Comparison of ENCODE assay signal across 21 cellular contexts in genomic region chr11:125258626-125259025, GRCh38.
DNase-seq lines count a peak whose midpoint lies in the region; ATAC-seq and TF ChIP-seq lines count a peak whose summit lies in the region.
"Had no signal": no experiment of that assay in that cellular context is flagged by ENCODE, and none has a peak within 500 bp of the region (broad histone marks: within the 10 kb centered on the region; RNA-seq: fewer than 3 reads in every experiment).

No MANE protein-coding gene starts in this region.

- TF ChIP-seq CTCF in endothelial cell (IDR thresholded peaks at IDR 0.05; ENCODE audit: unreplicated experiment) (peak; percentile 35), osteocyte (IDR thresholded peaks at IDR 0.05) (peak; percentile 57)

- no peak overlapping the region for H2AFZ ChIP-seq in Karpas-422 (ENCODE audit: low read length)

- H4K20me1 ChIP-seq in Karpas-422 (ENCODE audit: insufficient read depth, low read depth, low read length), result no peaks in the 10 kb centered on the region

- H3K27me3 ChIP-seq in Karpas-422 (ENCODE audit: low read length), result no peaks in the 10 kb centered on the region
- no peaks in the 10 kb centered on the region for H3K27me3 ChIP-seq in adipocyte (replicated peaks; ENCODE audit: control insufficient read depth, insufficient read depth, low read length)
- H3K27me3 ChIP-seq in CD8-positive, alpha-beta memory T cell (ENCODE audit: insufficient read depth, low read length, poor library complexity, severe bottlenecking), result peaks cover 8% of the 10 kb centered on the region

- H3K4me3 Mint-ChIP-seq in endothelial cell (ENCODE audit: unreplicated experiment), result no peak overlapping the region
- no peak overlapping the region for H3K4me3 Mint-ChIP-seq in osteocyte (ENCODE audit: unreplicated experiment)
- no peak overlapping the region for H3K4me3 Mint-ChIP-seq in CD8-positive, alpha-beta memory T cell
- H3K4me3 Mint-ChIP-seq: CD14-positive monocyte had no signal

- H3K4me2 ChIP-seq in Karpas-422 (ENCODE audit: low read depth, low read length, poor library complexity, severe bottlenecking), result peak overlapping the region; percentile 35

- H3K4me3 ChIP-seq in Karpas-422 (ENCODE audit: low read length) (0 out of 2 replicates have a peak overlapping the region, but pooled peaks have one; percentile 15), adipocyte (ENCODE audit: low read length) (no peak overlapping the region)
- H3K4me3 ChIP-seq in CD8-positive, alpha-beta memory T cell (ENCODE audit: low read length), result no peak overlapping the region

- no peaks in the 10 kb centered on the region for H3K79me2 ChIP-seq in Karpas-422 (ENCODE audit: low read length)

- no peak for ATAC-seq in GM18519 (IDR thresholded peaks at IDR 0.05; ENCODE audit: low FRiP score, unreplicated experiment)
- ATAC-seq: HCT116, SK-N-SH treated with all-trans-retinoic acid at 6 μM for 48 hours had no signal

- peaks cover 16% of the 10 kb centered on the region for H3K4me1 ChIP-seq in Karpas-422 (ENCODE audit: low read length)
- peaks cover 23% of the 10 kb centered on the region for H3K4me1 ChIP-seq in adipocyte (ENCODE audit: control insufficient read depth, insufficient read depth, low read length)
- H3K4me1 ChIP-seq in CD8-positive, alpha-beta memory T cell (ENCODE audit: insufficient read depth, low read length), result no peaks in the 10 kb centered on the region

- no peak for DNase-seq in Karpas-422
- DNase-seq in adipocyte (ENCODE audit: low read depth), result peak; percentile 23
- DNase-seq in endothelial cell (ENCODE audit: low spot score), result no peak
- DNase-seq in osteocyte (ENCODE audit: extremely low spot score, unreplicated experiment), result peak; percentile 90
- DNase-seq in CD8-positive, alpha-beta memory T cell, result no peak
- DNase-seq in AG08395 (ENCODE audit: low spot score), result no peak
- DNase-seq in NCI-H187 (lab: John Stamatoyannopoulos, UW), result no peak
- DNase-seq: ACHN; DMS79; GOT3; KG1; NCI-H1417; NCI-H1694 treated with DMSO at 0.1 percent for 48 hours; NCI-H446; NK-92 treated with Interleukin-12 subunit alpha and Interleukin-12 subunit beta, amount 100 ng/mL, for 24 hours; SIG-M5 had no signal

- H3K4me1 Mint-ChIP-seq in endothelial cell (ENCODE audit: unreplicated experiment) (peaks cover 48% of the 10 kb centered on the region), osteocyte (ENCODE audit: unreplicated experiment) (peaks cover 87% of the 10 kb centered on the region)
- peaks cover 0 to 5% (median 0%) of the 10 kb centered on the region in 3 donors for H3K4me1 Mint-ChIP-seq in CD8-positive, alpha-beta memory T cell
- H3K4me1 Mint-ChIP-seq: CD14-positive monocyte had no signal

- H3K9me3 ChIP-seq in Karpas-422 (ENCODE audit: low read length) (no peaks in the 10 kb centered on the region), adipocyte (ENCODE audit: control insufficient read depth, low read length) (no peaks in the 10 kb centered on the region)
- no peaks in the 10 kb centered on the region for H3K9me3 ChIP-seq in CD8-positive, alpha-beta memory T cell (ENCODE audit: low read length)

- no peaks in the 10 kb centered on the region for H3K9me2 ChIP-seq in Karpas-422 (replicated peaks; ENCODE audit: insufficient read depth, low read length)

- no peaks in the 10 kb centered on the region for H3K9me3 Mint-ChIP-seq in endothelial cell (ENCODE audit: unreplicated experiment)
- H3K9me3 Mint-ChIP-seq in osteocyte (ENCODE audit: unreplicated experiment), result no peaks in the 10 kb centered on the region
- H3K9me3 Mint-ChIP-seq in CD8-positive, alpha-beta memory T cell, result peaks cover 0 to 2% (median 0%) of the 10 kb centered on the region in 5 donors
- H3K9me3 Mint-ChIP-seq: CD14-positive monocyte had no signal

- peaks cover 8% of the 10 kb centered on the region for H3K36me3 Mint-ChIP-seq in endothelial cell (ENCODE audit: low read depth, unreplicated experiment)
- H3K36me3 Mint-ChIP-seq in osteocyte (ENCODE audit: unreplicated experiment), result peaks cover 23% of the 10 kb centered on the region
- no peaks in the 10 kb centered on the region for H3K36me3 Mint-ChIP-seq in CD8-positive, alpha-beta memory T cell
- H3K36me3 Mint-ChIP-seq: CD14-positive monocyte had no signal

- H3K27me3 Mint-ChIP-seq in endothelial cell (ENCODE audit: unreplicated experiment) (peaks cover 6% of the 10 kb centered on the region), osteocyte (ENCODE audit: unreplicated experiment) (no peaks in the 10 kb centered on the region)
- H3K27me3 Mint-ChIP-seq in CD8-positive, alpha-beta memory T cell, result peaks cover 12 to 54% of the 10 kb centered on the region in 2 donors

- H3K36me3 ChIP-seq in Karpas-422 (ENCODE audit: insufficient read depth, low read length) (no peaks in the 10 kb centered on the region), adipocyte (ENCODE audit: control insufficient read depth, insufficient read depth, low read length, severe bottlenecking) (no peaks in the 10 kb centered on the region)
- no peaks in the 10 kb centered on the region for H3K36me3 ChIP-seq in CD8-positive, alpha-beta memory T cell (ENCODE audit: insufficient read depth, low read length)

- POLR2A ChIA-PET in CD8-positive, alpha-beta memory T cell (lab: Charles Lee), result no interaction called here

- no peak overlapping the region for H3K27ac Mint-ChIP-seq in endothelial cell (ENCODE audit: unreplicated experiment)
- H3K27ac Mint-ChIP-seq in osteocyte (ENCODE audit: unreplicated experiment), result peak overlapping the region; percentile 99
- H3K27ac Mint-ChIP-seq in CD8-positive, alpha-beta memory T cell, result no peak overlapping the region
- H3K27ac Mint-ChIP-seq: CD14-positive monocyte had no signal

- CTCF ChIA-PET in CD8-positive, alpha-beta memory T cell (lab: Charles Lee), result no interaction called here

- 0 out of 2 replicates have a peak overlapping the region, but pooled peaks have one; percentile 27 for H3K9ac ChIP-seq in Karpas-422 (ENCODE audit: low read length)
- no peak overlapping the region for H3K9ac ChIP-seq in adipocyte (ENCODE audit: low read length)

- H3K27ac ChIP-seq in Karpas-422 (ENCODE audit: low read length), result no peak overlapping the region
- no peak overlapping the region for H3K27ac ChIP-seq in CD8-positive, alpha-beta memory T cell (ENCODE audit: low read depth, low read length)
- H3K27ac ChIP-seq: RWPE1 had no signal

Comparison
In these comparisons a context has a peak if more than half of its experiments do, and no peak if none do; other contexts are left out.
1. DNase-seq: peak in adipocyte (single experiment) and osteocyte (single experiment); none in Karpas-422 (single experiment), endothelial cell (single experiment), CD8-positive, alpha-beta memory T cell (0 of 5), AG08395 (single experiment) and NCI-H187 (0 of 2).